10 cellular contexts compared by ENCODE assay signal in genomic region chr3:161770532-161771386, GRCh38.
DNase-seq lines count a peak whose midpoint lies in the region; ATAC-seq and TF ChIP-seq lines count a peak whose summit lies in the region.
"Had no signal": no experiment of that assay in that cellular context is flagged by ENCODE, and none has a peak within 500 bp of the region (broad histone marks: within the 10 kb centered on the region; RNA-seq: fewer than 3 reads in every experiment).

No MANE protein-coding gene starts in this region.

- no peak overlapping the region for H3K27ac ChIP-seq in gastrocnemius medialis

- intact Hi-C loops in activated CD4-positive, alpha-beta memory T cell treated with anti-CD3 and anti-CD28 coated beads for 36 hours (cut with micrococcal nuclease), result no loop called here
- intact Hi-C loops in gastrocnemius medialis (cut with DNase I; ENCODE audit: low total_unique reads), result no loop called here

- no peak overlapping the region for H3K4me3 ChIP-seq in gastrocnemius medialis

- no peaks in the 10 kb centered on the region for H3K4me1 ChIP-seq in gastrocnemius medialis

- TF ChIP-seq POLR2A in gastrocnemius medialis (IDR thresholded peaks at IDR 0.05), result no peak

- no peaks in the 10 kb centered on the region for H3K27me3 Mint-ChIP-seq in activated CD4-positive, alpha-beta memory T cell treated with anti-CD3 and anti-CD28 coated beads for 36 hours
- H3K27me3 Mint-ChIP-seq: CD4-positive, CD25-positive, alpha-beta regulatory T cell had no signal

- no peaks in the 10 kb centered on the region for H3K36me3 Mint-ChIP-seq in activated CD4-positive, alpha-beta memory T cell treated with anti-CD3 and anti-CD28 coated beads for 36 hours
- H3K36me3 Mint-ChIP-seq: CD4-positive, CD25-positive, alpha-beta regulatory T cell had no signal

- no peak for TF ChIP-seq CTCF in gastrocnemius medialis (IDR thresholded peaks at IDR 0.05 in 4 of 5, conservative IDR thresholded peaks at IDR 0.05 in 1 of 5)

- CTCF ChIA-PET in activated CD4-positive, alpha-beta memory T cell treated with anti-CD3 and anti-CD28 coated beads for 36 hours (lab: Charles Lee), result no interaction called here

- no peaks in the 10 kb centered on the region for H3K27me3 ChIP-seq in gastrocnemius medialis

- no peak overlapping the region for H3K27ac Mint-ChIP-seq in activated CD4-positive, alpha-beta memory T cell treated with anti-CD3 and anti-CD28 coated beads for 36 hours
- H3K27ac Mint-ChIP-seq: CD4-positive, CD25-positive, alpha-beta regulatory T cell had no signal

- ATAC-seq in HG02938 (IDR thresholded peaks at IDR 0.05; ENCODE audit: unreplicated experiment), result peak; percentile 83
- ATAC-seq in gastrocnemius medialis, result no peak

- DNase-seq in stimulated activated CD4-positive, alpha-beta T cell treated with anti-CD3 and anti-CD28 coated beads, Interleukin-15, amount 100 ng/mL, for 24 hours, result peak; percentile 1
- DNase-seq in stimulated activated CD4-positive, alpha-beta T cell treated with anti-CD3 and anti-CD28 coated beads, Interleukin-4, amount 100 ng/mL, for 4 hours, result no peak
- DNase-seq in OCI-M1 (lab: John Stamatoyannopoulos, UW) (peak; percentile 57), activated gamma-delta T cell treated with Interleukin-2 at 50 U/mL for 16 hours (no peak), NCI-H1436 treated with DMSO at 0.1 percent for 48 hours (lab: John Stamatoyannopoulos, UW) (no peak), gastrocnemius medialis (no peak)
- DNase-seq in activated CD4-positive, alpha-beta memory T cell treated with anti-CD3 and anti-CD28 coated beads for 36 hours, result no peak
- DNase-seq: CD4-positive, CD25-positive, alpha-beta regulatory T cell; NCI-H2081 treated with DMSO at 0.1 percent for 48 hours had no signal

- in situ Hi-C loops in gastrocnemius medialis (cut with MboI; ENCODE audit: low sequenced_read_pairs in 4 of 4), result no loop called here

- no peak overlapping the region for H3K4me3 Mint-ChIP-seq in activated CD4-positive, alpha-beta memory T cell treated with anti-CD3 and anti-CD28 coated beads for 36 hours
- H3K4me3 Mint-ChIP-seq: CD4-positive, CD25-positive, alpha-beta regulatory T cell had no signal

- H3K4me1 Mint-ChIP-seq in activated CD4-positive, alpha-beta memory T cell treated with anti-CD3 and anti-CD28 coated beads for 36 hours (ENCODE audit: low read depth), result no peaks in the 10 kb centered on the region
- H3K4me1 Mint-ChIP-seq: CD4-positive, CD25-positive, alpha-beta regulatory T cell had no signal

- no peaks in the 10 kb centered on the region for H3K9me3 Mint-ChIP-seq in activated CD4-positive, alpha-beta memory T cell treated with anti-CD3 and anti-CD28 coated beads for 36 hours

- no peaks in the 10 kb centered on the region for H3K36me3 ChIP-seq in gastrocnemius medialis

- POLR2A ChIA-PET in activated CD4-positive, alpha-beta memory T cell treated with anti-CD3 and anti-CD28 coated beads for 36 hours (lab: Charles Lee), result no interaction called here

- H3K9me3 ChIP-seq in gastrocnemius medialis, result no peaks in the 10 kb centered on the region

Comparison
In these comparisons a context has a peak if more than half of its experiments do, and no peak if none do; other contexts are left out.
1. DNase-seq: peak in stimulated activated CD4-positive, alpha-beta T cell treated with anti-CD3 and anti-CD28 coated beads, Interleukin-15, amount 100 ng/mL, for 24 hours (single experiment) and OCI-M1 (single experiment); none in stimulated activated CD4-positive, alpha-beta T cell treated with anti-CD3 and anti-CD28 coated beads, Interleukin-4, amount 100 ng/mL, for 4 hours (0 of 2), activated gamma-delta T cell treated with Interleukin-2 at 50 U/mL for 16 hours (single experiment), activated CD4-positive, alpha-beta memory T cell treated with anti-CD3 and anti-CD28 coated beads for 36 hours (single experiment), NCI-H1436 treated with DMSO at 0.1 percent for 48 hours (single experiment) and gastrocnemius medialis (0 of 2).